Comparison of ENCODE assay signal across 8 cellular contexts in the genomic region with DNA sequence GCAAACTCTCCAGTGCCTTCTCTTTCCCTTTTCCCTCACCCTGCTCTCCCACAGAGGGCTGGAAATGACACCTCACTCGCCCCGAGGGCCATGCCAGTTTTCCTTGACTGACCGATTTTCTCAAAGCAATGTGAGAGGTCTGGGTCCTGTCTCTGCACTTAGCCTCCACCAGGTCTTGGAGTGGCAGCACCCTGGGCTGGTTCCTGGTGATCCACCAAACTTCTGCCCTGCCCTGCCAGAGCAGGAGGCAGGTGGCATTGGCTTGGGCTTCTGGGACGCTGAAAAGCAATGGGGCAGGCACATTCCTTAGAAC.
DNase-seq lines count a peak whose midpoint lies in the region; ATAC-seq, FAIRE-seq and TF ChIP-seq lines count a peak whose summit lies in the region.

No MANE protein-coding gene starts in this region.

- H3K27ac ChIP-seq in SK-N-SH (ENCODE audit: low read depth in 2 of 2, low read length in 1 of 2) (no peak overlapping the region), prostate gland (peak overlapping the region; percentile 66 to 85)

- H3K79me2 ChIP-seq in SK-N-SH (ENCODE audit: insufficient read depth), result no peaks in the 10 kb centered on the region

- peaks cover 6% of the 10 kb centered on the region for H3K9me3 Mint-ChIP-seq in glutamatergic neuron (ENCODE audit: unreplicated experiment)

- H3K4me1 Mint-ChIP-seq in glutamatergic neuron (ENCODE audit: low read depth, unreplicated experiment), result peaks cover 30% of the 10 kb centered on the region

- TF ChIP-seq RAD21 in SK-N-SH (IDR thresholded peaks at IDR 0.05; ENCODE audit: low read length), result no peak

- TF ChIP-seq EP300 in SK-N-SH (IDR thresholded peaks at IDR 0.05; ENCODE audit: borderline replicate concordance in 1 of 2, low read depth in 1 of 2, low read length in 1 of 2), result no peak

- H3K36me3 ChIP-seq in SK-N-SH (replicated peaks in 1 of 2; ENCODE audit: control insufficient read depth in 1 of 2, insufficient read depth in 2 of 2, low read length in 1 of 2) (no peaks in the 10 kb centered on the region), prostate gland (no peaks in the 10 kb centered on the region), MG63 (no peaks in the 10 kb centered on the region)

- H3K4me3 ChIP-seq in SK-N-SH (ENCODE audit: low read depth in 2 of 2, low read length in 1 of 2), result peak overlapping the region in 1 of 2 experiments; percentile 61; a peak in 2 of 4 replicates
- peak overlapping the region; percentile 49 to 62 for H3K4me3 ChIP-seq in prostate gland
- no peak overlapping the region for H3K4me3 ChIP-seq in MG63

- TF ChIP-seq CTCF in SK-N-SH (IDR thresholded peaks at IDR 0.05) (no peak), glutamatergic neuron (IDR thresholded peaks at IDR 0.05; ENCODE audit: partially characterized antibody, unreplicated experiment) (no peak), prostate gland (IDR thresholded peaks at IDR 0.05) (no peak)

- intact Hi-C loops in prostate gland (cut with DNase I), result no loop called here

- H2AFZ ChIP-seq in SK-N-SH (ENCODE audit: low read depth), result no peak overlapping the region

- no peak for DNase-seq in GM12892 (ENCODE audit: insufficient read length)
- DNase-seq in SK-N-SH, result no peak
- no peak for DNase-seq in glutamatergic neuron
- no peak for DNase-seq in prostate gland (ENCODE audit: low spot score)
- no peak for DNase-seq in GM12891 (ENCODE audit: insufficient read length, low spot score)
- DNase-seq in NCI-H2107 treated with DMSO at 0.1 percent for 48 hours (lab: John Stamatoyannopoulos, UW; ENCODE audit: unreplicated experiment), result no peak
- no peak for DNase-seq in MG63

- no peaks in the 10 kb centered on the region for H3K36me3 Mint-ChIP-seq in glutamatergic neuron (ENCODE audit: unreplicated experiment)

- peak overlapping the region; percentile 88; the same call in 1 of the 2 replicates for H3K4me2 ChIP-seq in SK-N-SH

- H3K9me2 ChIP-seq in SK-N-SH, result no peaks in the 10 kb centered on the region

- CTCF ChIA-PET in SK-N-SH (lab: Yijun Ruan, JAX), result interaction anchor here (1.0 to 2.6 kb wide), 7 partner anchors 10 to 100 kb away, joined by 3 to 11 read pairs (median 3); no protein-coding TSS in a partner anchor

- POLR2A ChIA-PET in SK-N-SH (lab: Yijun Ruan, JAX), result interaction anchor here (0.8 kb wide), 1 partner anchor 14 kb away, joined by 3 read pairs; no protein-coding TSS in a partner anchor

- no peaks in the 10 kb centered on the region for H3F3A ChIP-seq in SK-N-SH (replicated peaks; ENCODE audit: insufficient read depth)

- H3K4me1 ChIP-seq in SK-N-SH (ENCODE audit: control insufficient read depth in 1 of 2, insufficient read depth in 2 of 2, low read depth in 1 of 2, low read length in 1 of 2), result peaks cover 0 to 27% of the 10 kb centered on the region in 2 experiments; a peak in 1 of 4 replicates
- no peaks in the 10 kb centered on the region for H3K4me1 ChIP-seq in prostate gland (replicated peaks)

- 69% methylated on average over 4 of the region's 4 CpGs for WGBS in SK-N-SH (ENCODE audit: low lambda C conversion rate)
- WGBS in prostate gland, result 20% methylated on average over 4 of the region's 4 CpGs

- TF ChIP-seq POLR2A in GM12892 (IDR thresholded peaks at IDR 0.05; ENCODE audit: low read depth, low read length) (no peak), prostate gland (IDR thresholded peaks at IDR 0.05) (no peak), GM12891 (IDR thresholded peaks at IDR 0.05; ENCODE audit: low read depth, low read length) (no peak)

- FAIRE-seq in GM12892 (lab: Jason Lieb, UNC), result peak; percentile 48
- no peak for FAIRE-seq in GM12891 (lab: Jason Lieb, UNC)

- H3K27me3 ChIP-seq in SK-N-SH (ENCODE audit: insufficient read depth) (peaks cover 5% of the 10 kb centered on the region; the same call in 1 of the 2 replicates), prostate gland (replicated peaks; ENCODE audit: insufficient read depth) (no peaks in the 10 kb centered on the region), MG63 (peaks cover 7% of the 10 kb centered on the region)

- H3K9me3 ChIP-seq in SK-N-SH (no peaks in the 10 kb centered on the region), prostate gland (no peaks in the 10 kb centered on the region), MG63 (no peaks in the 10 kb centered on the region)

- H3K9ac ChIP-seq in SK-N-SH, result no peak overlapping the region

- no peak overlapping the region for H3K27ac Mint-ChIP-seq in glutamatergic neuron (ENCODE audit: unreplicated experiment)

- H3K27me3 Mint-ChIP-seq in glutamatergic neuron (ENCODE audit: unreplicated experiment), result peaks cover 24% of the 10 kb centered on the region

- no peaks in the 10 kb centered on the region for H4K20me1 ChIP-seq in SK-N-SH (ENCODE audit: insufficient read depth)

- ATAC-seq in HG03520 (IDR thresholded peaks at IDR 0.05; ENCODE audit: unreplicated experiment), result no peak

- H3K4me3 Mint-ChIP-seq in glutamatergic neuron (ENCODE audit: unreplicated experiment), result peak overlapping the region; percentile 81

TF ChIP-seq in SK-N-SH, 30 proteins besides CTCF, POLR2A, EP300 and RAD21 (continues in another document):
- TF ChIP-seq FOXM1 (IDR thresholded peaks at IDR 0.05; ENCODE audit: low read depth) (no peak), FOXJ3 (CRISPR knock-in tag; IDR thresholded peaks at IDR 0.05) (no peak), FOSL2 (IDR thresholded peaks at IDR 0.05; ENCODE audit: borderline replicate concordance, low read depth) (no peak), MXI1 (IDR thresholded peaks at IDR 0.05; ENCODE audit: low read depth, low read length) (no peak), SMC3 (IDR thresholded peaks at IDR 0.05; ENCODE audit: low read depth, low read length) (no peak), CHD2 (IDR thresholded peaks at IDR 0.05; ENCODE audit: low read length, partially characterized antibody) (no peak), NFIC (IDR thresholded peaks at IDR 0.05; ENCODE audit: borderline replicate concordance) (no peak), TCF12 (IDR thresholded peaks at IDR 0.05) (no peak), REST (IDR thresholded peaks at IDR 0.05; ENCODE audit: low read depth, low read length) (no peak)

TF ChIP-seq in GM12891, 5 proteins besides CTCF, POLR2A, EP300 and RAD21:
- TF ChIP-seq POLR2AphosphoS5 (IDR thresholded peaks at IDR 0.05; ENCODE audit: low read depth, low read length) (no peak), TAF1 (IDR thresholded peaks at IDR 0.05; ENCODE audit: low read depth, low read length) (no peak), SPI1 (IDR thresholded peaks at IDR 0.05; ENCODE audit: low read depth, low read length) (no peak), POU2F2 (IDR thresholded peaks at IDR 0.05; ENCODE audit: low read depth, low read length) (no peak), PAX5 (IDR thresholded peaks at IDR 0.05; ENCODE audit: insufficient read depth, low read length, severe bottlenecking) (no peak)
TF ChIP-seq in GM12891: peak in this region for 0.

Comparison
In these comparisons a context has a peak if more than half of its experiments do, and no peak if none do; other contexts are left out.
1. H3K27ac ChIP-seq: peak in prostate gland (2 of 2); none in SK-N-SH (0 of 2).